ENCODE assay signal across 12 cellular contexts in genomic region chr17:57097832-57098421, GRCh38. TPM values are rescaled to one million over a fixed set of nuclear protein-coding genes. Genes with fewer than 3 reads are reported as not detected.
DNase-seq lines count a peak whose midpoint lies in the region; ATAC-seq and TF ChIP-seq lines count a peak whose summit lies in the region.
"Had no signal": no experiment of that assay in that cellular context is flagged by ENCODE, and none has a peak within 500 bp of the region (broad histone marks: within the 10 kb centered on the region; RNA-seq: fewer than 3 reads in every experiment).

No MANE protein-coding gene starts in this region.

- H3K27ac ChIP-seq in mammary epithelial cell (ENCODE audit: insufficient read depth, low read depth, low read length) (no peak overlapping the region), left lung (no peak overlapping the region)

- no peaks in the 10 kb centered on the region for H3K9me3 Mint-ChIP-seq in activated CD8-positive, alpha-beta memory T cell treated with anti-CD3 and anti-CD28 coated beads, Interleukin-2, amount 10 ng/mL, durations not matched to agents 7 days and 5 days (ENCODE audit: low read depth)
- H3K9me3 Mint-ChIP-seq: CD4-positive, CD25-positive, alpha-beta regulatory T cell had no signal

- H3K4me1 ChIP-seq in mammary epithelial cell (ENCODE audit: insufficient read depth, low read length) (peaks cover 2% of the 10 kb centered on the region), left lung (peaks cover 13 to 21% of the 10 kb centered on the region in 2 donors)

- in situ Hi-C loops in mammary epithelial cell (cut with MboI; ENCODE audit: low sequenced_read_pairs in 2 of 2) (no loop called here), ACHN (cut with HindIII; ENCODE audit: low pct_ligation_motif_present, low pct_unique_long_range_greater_than_20kb, low sequenced_read_pairs) (no loop called here)

- H3K36me3 ChIP-seq in mammary epithelial cell (ENCODE audit: insufficient read depth, low read length) (no peaks in the 10 kb centered on the region), left lung (no peaks in the 10 kb centered on the region)

- peaks cover 3% of the 10 kb centered on the region for H3K36me3 Mint-ChIP-seq in activated CD8-positive, alpha-beta memory T cell treated with anti-CD3 and anti-CD28 coated beads, Interleukin-2, amount 10 ng/mL, durations not matched to agents 7 days and 5 days

- peaks cover 5% of the 10 kb centered on the region for H3K4me1 Mint-ChIP-seq in activated CD8-positive, alpha-beta memory T cell treated with anti-CD3 and anti-CD28 coated beads, Interleukin-2, amount 10 ng/mL, durations not matched to agents 7 days and 5 days

- H2AFZ ChIP-seq in mammary epithelial cell (ENCODE audit: low read depth, low read length): no peak overlapping the region

- H4K20me1 ChIP-seq in mammary epithelial cell (ENCODE audit: insufficient read depth, low read length): no peaks in the 10 kb centered on the region

- no peak for ATAC-seq in activated CD8-positive, alpha-beta memory T cell treated with anti-CD3 and anti-CD28 coated beads, Interleukin-2, amount 10 ng/mL, durations not matched to agents 7 days and 5 days
- ATAC-seq in left lung (peak; percentile 35), HG02938 (IDR thresholded peaks at IDR 0.05; ENCODE audit: unreplicated experiment) (no peak), GM21515 (IDR thresholded peaks at IDR 0.05; ENCODE audit: unreplicated experiment) (no peak)

- H3K4me3 ChIP-seq in mammary epithelial cell (replicated peaks in 1 of 3; ENCODE audit: insufficient read depth in 1 of 3, low read depth in 2 of 3, low read length in 3 of 3) (no peak overlapping the region), left lung (no peak overlapping the region)

- BruUV-seq in mammary epithelial cell (replicated peaks; lab: Mats Ljungman, UMichigan): no TSS peak

- H3K9ac ChIP-seq in mammary epithelial cell (ENCODE audit: insufficient read depth, low read length): no peak overlapping the region

- dilution Hi-C loops in mammary epithelial cell (cut with HindIII; ENCODE audit: low sequenced_read_pairs): no loop called here

- H3K4me3 Mint-ChIP-seq in activated CD8-positive, alpha-beta memory T cell treated with anti-CD3 and anti-CD28 coated beads, Interleukin-2, amount 10 ng/mL, durations not matched to agents 7 days and 5 days: no peak overlapping the region
- H3K4me3 Mint-ChIP-seq: CD4-positive, CD25-positive, alpha-beta regulatory T cell had no signal

- intact Hi-C loops in mammary epithelial cell (cut with micrococcal nuclease): no loop called here
- intact Hi-C loops in left lung (cut with DNase I): no loop called here

- H3K79me2 ChIP-seq in mammary epithelial cell (ENCODE audit: insufficient read depth, low read length): peaks cover 93% of the 10 kb centered on the region

- H3K9me3 ChIP-seq in mammary epithelial cell (replicated peaks; ENCODE audit: insufficient read depth, low read length) (no peaks in the 10 kb centered on the region), left lung (no peaks in the 10 kb centered on the region)

- CTCF ChIA-PET in activated CD8-positive, alpha-beta memory T cell treated with anti-CD3 and anti-CD28 coated beads, Interleukin-2, amount 10 ng/mL, durations not matched to agents 7 days and 5 days (lab: Charles Lee): no interaction called here
- CTCF ChIA-PET in mammary epithelial cell (lab: Charles Lee; ENCODE audit: low non-redundant PET): no interaction called here

- no peaks in the 10 kb centered on the region for H3K27me3 Mint-ChIP-seq in activated CD8-positive, alpha-beta memory T cell treated with anti-CD3 and anti-CD28 coated beads, Interleukin-2, amount 10 ng/mL, durations not matched to agents 7 days and 5 days
- H3K27me3 Mint-ChIP-seq: CD4-positive, CD25-positive, alpha-beta regulatory T cell had no signal

- peak overlapping the region; percentile 25 for H3K27ac Mint-ChIP-seq in activated CD8-positive, alpha-beta memory T cell treated with anti-CD3 and anti-CD28 coated beads, Interleukin-2, amount 10 ng/mL, durations not matched to agents 7 days and 5 days

- 52% methylated on average over 2 of the region's 2 CpGs for WGBS in mammary epithelial cell (ENCODE audit: low coverage, missing lambda C conversion rate)

- TF ChIP-seq CTCF in mammary epithelial cell (conservative IDR thresholded peaks at IDR 0.05 in 1 of 2, IDR thresholded peaks at IDR 0.05 in 1 of 2; ENCODE audit: extremely low read depth in 1 of 2, insufficient read depth in 1 of 2, low read depth in 1 of 2, low read length in 2 of 2): no peak
- TF ChIP-seq CTCF in left lung (IDR thresholded peaks at IDR 0.05): no peak

- DNase-seq in activated CD8-positive, alpha-beta memory T cell treated with anti-CD3 and anti-CD28 coated beads, Interleukin-2, amount 10 ng/mL, durations not matched to agents 7 days and 5 days: no peak
- DNase-seq in activated CD8-positive, alpha-beta memory T cell treated with anti-CD3 and anti-CD28 coated beads, Interleukin-2, amount 50 U/mL, for 4 hours: no peak
- DNase-seq in mammary epithelial cell (peak; percentile 48), left lung (no peak), D341Med (ENCODE audit: low spot score) (no peak), ACHN (no peak)
- DNase-seq: activated CD8-positive, alpha-beta memory T cell treated with anti-CD3 and anti-CD28 coated beads for 24 hours; CD4-positive, CD25-positive, alpha-beta regulatory T cell; NCI-H1105; stimulated activated CD4-positive, alpha-beta T cell treated with anti-CD3 and anti-CD28 coated beads, Interleukin-4, amount 100 ng/mL, for 24 hours had no signal

- no peak overlapping the region for H3K4me2 ChIP-seq in mammary epithelial cell (ENCODE audit: insufficient read depth, low read depth, low read length)

- H3K27me3 ChIP-seq in mammary epithelial cell (ENCODE audit: insufficient read depth, low read length): no peaks in the 10 kb centered on the region
- H3K27me3 ChIP-seq in left lung: no peaks in the 10 kb centered on the region

RNA-seq across cellular contexts. Expression of gene AKAP1, which starts 12.9 kb away (rescaled TPM):
- total RNA-seq in activated CD8-positive, alpha-beta memory T cell treated with anti-CD3 and anti-CD28 coated beads, Interleukin-2, amount 10 ng/mL, durations not matched to agents 7 days and 5 days: 10 to 100 TPM; 28.0 to 38.3 TPM
- 10 to 100 TPM; 31.3 to 33.7 TPM for total RNA-seq in mammary epithelial cell
- polyA plus RNA-seq in mammary epithelial cell: 43.5 TPM
- polyA minus RNA-seq in mammary epithelial cell: 157 TPM
- total RNA-seq in left lung: 10 to 100 TPM; 43.6 to 47.6 TPM
